ENCODE assay signal across 8 cellular contexts in the genomic region with DNA sequence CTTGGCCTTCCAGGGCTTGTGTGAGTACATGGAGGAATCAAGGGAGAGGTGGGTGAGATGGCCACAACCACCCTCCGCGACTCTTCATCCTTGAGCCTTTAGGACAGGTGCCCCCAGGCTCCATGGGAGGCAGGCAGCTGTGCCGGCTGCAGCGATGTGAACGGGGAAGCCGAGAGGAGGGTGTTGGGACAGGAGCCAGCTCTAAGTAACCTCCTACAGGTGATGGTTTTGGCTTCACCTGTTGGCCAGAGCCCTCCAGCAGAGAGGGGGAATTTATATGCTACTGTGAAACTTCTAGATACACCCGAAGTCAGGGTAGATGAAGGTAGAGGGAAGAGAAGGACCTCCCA.
DNase-seq lines count a peak whose midpoint lies in the region; ATAC-seq, FAIRE-seq and TF ChIP-seq lines count a peak whose summit lies in the region.
"Had no signal": no experiment of that assay in that cellular context is flagged by ENCODE, and none has a peak within 500 bp of the region (broad histone marks: within the 10 kb centered on the region; RNA-seq: fewer than 3 reads in every experiment).

No MANE protein-coding gene starts in this region.

- FAIRE-seq in endothelial cell of umbilical vein (lab: Jason Lieb, UNC), result no peak

- no peak overlapping the region for H2AFZ ChIP-seq in PC-9
- no peak overlapping the region for H2AFZ ChIP-seq in endothelial cell of umbilical vein (ENCODE audit: low read depth, low read length)

- DNase-seq in HFFc6 (no peak), PC-9 (no peak), endothelial cell of umbilical vein (ENCODE audit: low read depth, low spot score) (no peak), caudate nucleus (lab: John Stamatoyannopoulos, UW) (no peak)
- DNase-seq: NCI-H446 treated with DMSO at 0.1 percent for 48 hours had no signal

- CTCF ChIA-PET in PC-9 (lab: Charles Lee) (interaction anchor here (0.8 to 1.4 kb wide), 4 partner anchors 16 to 91 kb away, joined by 3 to 5 read pairs (median 4); no protein-coding TSS in a partner anchor), endothelial cell of umbilical vein (lab: Charles Lee) (interaction anchor here (0.8 to 3.4 kb wide), 18 partner anchors 8 to 274 kb away, joined by 3 to 36 read pairs (median 4); no protein-coding TSS in a partner anchor)

- no peaks in the 10 kb centered on the region for H3K9me1 ChIP-seq in endothelial cell of umbilical vein (replicated peaks; ENCODE audit: control insufficient read depth, extremely low read depth, insufficient read depth, low read length)

- H3K9me3 Mint-ChIP-seq in HFFc6, result no peaks in the 10 kb centered on the region

- H3K4me3 Mint-ChIP-seq in HFFc6, result peak overlapping the region; percentile 78

- intact Hi-C loops in PC-9 (cut with micrococcal nuclease; ENCODE audit: unreplicated experiment), result loop anchor here (2.0 to 5.0 kb wide), 2 partner anchors 54 to 274 kb away; no protein-coding TSS in a partner anchor
- intact Hi-C loops in endothelial cell of umbilical vein (cut with micrococcal nuclease), result loop anchor here (5.0 kb wide), 1 partner anchor 274 kb away; no protein-coding TSS in a partner anchor

- TF ChIP-seq POLR2A in endothelial cell of umbilical vein (IDR thresholded peaks at IDR 0.05; ENCODE audit: low read depth, low read length), result no peak

- H3K27ac ChIP-seq in PC-9, result peak overlapping the region; percentile 98
- H3K27ac ChIP-seq in endothelial cell of umbilical vein (ENCODE audit: insufficient read depth, low read depth, low read length), result peak overlapping the region; percentile 99
- peak overlapping the region in 20 of 21 experiments; percentile 6 to 94 (median 80) for H3K27ac ChIP-seq in skin epidermis
- H3K27ac ChIP-seq in caudate nucleus (ENCODE audit: low read depth, low read length), result no peak overlapping the region

- ATAC-seq in HG02970 (IDR thresholded peaks at IDR 0.05; ENCODE audit: low FRiP score, unreplicated experiment) (no peak), GM21515 (IDR thresholded peaks at IDR 0.05; ENCODE audit: unreplicated experiment) (no peak)

- TF ChIP-seq CTCF in HFFc6 (IDR thresholded peaks at IDR 0.05) (no peak), PC-9 (conservative IDR thresholded peaks at IDR 0.05) (no peak), endothelial cell of umbilical vein (IDR thresholded peaks at IDR 0.05; ENCODE audit: extremely low read depth in 1 of 2, insufficient read depth in 1 of 2, low read depth in 1 of 2, low read length in 2 of 2) (no peak)

- H3K4me1 ChIP-seq in PC-9 (replicated peaks; ENCODE audit: insufficient read depth) (peaks cover 86% of the 10 kb centered on the region), endothelial cell of umbilical vein (ENCODE audit: control insufficient read depth, extremely low read depth, insufficient read depth, low read length) (peaks cover 58% of the 10 kb centered on the region)

- POLR2A ChIA-PET in PC-9 (lab: Charles Lee; ENCODE audit: unreplicated experiment) (interaction anchor here (0.5 to 1.2 kb wide), 12 partner anchors 9 to 1314 kb away, joined by 4 to 26 read pairs (median 7); a partner anchor contains a TSS), endothelial cell of umbilical vein (lab: Charles Lee) (interaction anchor here (0.6 to 1.2 kb wide), 5 partner anchors 10 to 133 kb away, joined by 3 to 6 read pairs (median 3); a partner anchor contains a TSS)

- peak overlapping the region; percentile 79 for H3K4me2 ChIP-seq in PC-9
- no peak overlapping the region for H3K4me2 ChIP-seq in endothelial cell of umbilical vein (ENCODE audit: insufficient read depth, low read length)

- peak overlapping the region; percentile 96 for H3K27ac Mint-ChIP-seq in HFFc6

- peaks cover 4% of the 10 kb centered on the region; the same call in 1 of the 2 replicates for H3K9me3 ChIP-seq in PC-9 (ENCODE audit: insufficient read depth, low read depth)
- H3K9me3 ChIP-seq in endothelial cell of umbilical vein (replicated peaks; ENCODE audit: control insufficient read depth, insufficient read depth, low read length), result no peaks in the 10 kb centered on the region

- H3F3A ChIP-seq in PC-9 (ENCODE audit: insufficient read depth, low read depth), result peaks cover 80% of the 10 kb centered on the region

- peak overlapping the region; percentile 12 for H3K9ac ChIP-seq in endothelial cell of umbilical vein (replicated peaks; ENCODE audit: extremely low read depth, insufficient read depth, low read length)

- H3K79me2 ChIP-seq in PC-9 (ENCODE audit: low read depth) (peaks cover 26% of the 10 kb centered on the region), endothelial cell of umbilical vein (ENCODE audit: control insufficient read depth, insufficient read depth, low read length) (no peaks in the 10 kb centered on the region)

- H3K36me3 Mint-ChIP-seq in HFFc6 (ENCODE audit: low read depth), result no peaks in the 10 kb centered on the region

- H3K4me1 Mint-ChIP-seq in HFFc6 (ENCODE audit: low read depth), result peaks cover 90% of the 10 kb centered on the region

- no peaks in the 10 kb centered on the region for H3K36me3 ChIP-seq in PC-9 (ENCODE audit: low read depth)
- H3K36me3 ChIP-seq in endothelial cell of umbilical vein (ENCODE audit: control insufficient read depth in 2 of 2, extremely low read depth in 1 of 2, insufficient read depth in 2 of 2, low read length in 2 of 2), result no peaks in the 10 kb centered on the region

- H3K4me3 ChIP-seq in PC-9 (peak overlapping the region; percentile 39; the same call in 1 of the 2 replicates), endothelial cell of umbilical vein (replicated peaks in 1 of 3; ENCODE audit: insufficient read depth in 1 of 3, low read depth in 1 of 3, low read length in 3 of 3) (no peak overlapping the region), skin epidermis (no peak overlapping the region)

- H3K27me3 Mint-ChIP-seq in HFFc6 (ENCODE audit: insufficient read depth), result peaks cover 1% of the 10 kb centered on the region

- no peaks in the 10 kb centered on the region for H3K27me3 ChIP-seq in PC-9 (ENCODE audit: insufficient read depth, low read depth)
- H3K27me3 ChIP-seq in endothelial cell of umbilical vein (ENCODE audit: control insufficient read depth in 2 of 2, insufficient read depth in 2 of 2, low read length in 2 of 2), result no peaks in the 10 kb centered on the region

- dilution Hi-C loops in endothelial cell of umbilical vein (cut with MboI; ENCODE audit: extremely low pct_ligation_motif_present, low sequenced_read_pairs), result no loop called here

- no peaks in the 10 kb centered on the region for H3K9me2 ChIP-seq in PC-9 (ENCODE audit: insufficient read depth)

- BruUV-seq in PC-9 (replicated peaks; lab: Mats Ljungman, UMichigan), result TSS peak; percentile 51
- BruUV-seq in endothelial cell of umbilical vein (replicated peaks; lab: Mats Ljungman, UMichigan), result no TSS peak

- H4K20me1 ChIP-seq in PC-9 (ENCODE audit: insufficient read depth) (no peaks in the 10 kb centered on the region), endothelial cell of umbilical vein (replicated peaks; ENCODE audit: control insufficient read depth, extremely low read depth, insufficient read depth, low read length) (no peaks in the 10 kb centered on the region)

TF ChIP-seq in endothelial cell of umbilical vein, 7 proteins besides CTCF, POLR2A, EP300 and RAD21:
- TF ChIP-seq POLR2AphosphoS5 (IDR thresholded peaks at IDR 0.05; ENCODE audit: insufficient read depth, low read depth, low read length) (no peak), FOS (IDR thresholded peaks at IDR 0.05; ENCODE audit: borderline replicate concordance, insufficient read depth, low read length) (no peak), JUN (IDR thresholded peaks at IDR 0.05; ENCODE audit: borderline replicate concordance, insufficient read depth, insufficient read length, low read depth) (no peak), MYC (IDR thresholded peaks at IDR 0.05; ENCODE audit: low read depth, low read length) (no peak), EZH2 (IDR thresholded peaks at IDR 0.05; ENCODE audit: borderline replicate concordance, low read depth, low read length, severe bottlenecking) (no peak), GATA2 (IDR thresholded peaks at IDR 0.05; ENCODE audit: insufficient read depth, insufficient read length, low read depth, low read length) (no peak)
- TF ChIP-seq, protein P1, sequence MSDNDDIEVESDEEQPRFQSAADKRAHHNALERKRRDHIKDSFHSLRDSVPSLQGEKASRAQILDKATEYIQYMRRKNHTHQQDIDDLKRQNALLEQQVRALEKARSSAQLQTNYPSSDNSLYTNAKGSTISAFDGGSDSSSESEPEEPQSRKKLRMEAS (IDR thresholded peaks at IDR 0.05; ENCODE audit: insufficient read depth, insufficient read length), result no peak
